8 cellular contexts compared by ENCODE assay signal in genomic region chr19:7629347-7630054, GRCh38. TPM values are rescaled to one million over a fixed set of nuclear protein-coding genes. Genes with fewer than 3 reads are reported as not detected.
DNase-seq lines count a peak whose midpoint lies in the region; ATAC-seq and TF ChIP-seq lines count a peak whose summit lies in the region.

PET100 (plus strand) TSS chr19:7629793; CDS start chr19:7629834, 41 bp downstream.
XAB2 (minus strand) TSS chr19:7629545; CDS start chr19:7629527, 18 bp downstream.

- H3K4me1 Mint-ChIP-seq in naive thymus-derived CD8-positive, alpha-beta T cell, result peaks cover 24 to 50% (median 44%) of the 10 kb centered on the region in 4 donors

- peak within 1 kb of the TSS; percentile 92 for H3K9ac ChIP-seq in Loucy (ENCODE audit: low read depth, low read length, poor library complexity, severe bottlenecking)

- H3K9me3 ChIP-seq in Loucy (ENCODE audit: insufficient read depth, low read depth, low read length), result no peaks in the 10 kb centered on the region

- H3K4me2 ChIP-seq in Loucy (ENCODE audit: low read depth, low read length, poor library complexity, severe bottlenecking), result peak within 1 kb of the TSS; percentile 100

- H2AFZ ChIP-seq in Loucy (ENCODE audit: low read length), result peak within 1 kb of the TSS; percentile 71

- DNase-seq in Daoy (ENCODE audit: low read depth), result peak; percentile 98
- peak; percentile 83 for DNase-seq in GOT3 (lab: John Stamatoyannopoulos, UW)
- peak; percentile 88 for DNase-seq in activated T-helper 9 cell treated with anti-CD3 and anti-CD28 coated beads, Interleukin-2, amount 50 U/mL, for 16 hours (ENCODE audit: low read depth)
- DNase-seq in fibroblast of mammary gland (ENCODE audit: low read depth), result peak; percentile 99
- DNase-seq in naive thymus-derived CD8-positive, alpha-beta T cell, result peak; percentile 80 to 98 (median 95)
- DNase-seq in stimulated activated naive CD4-positive, alpha-beta T cell (lab: John Stamatoyannopoulos, UW), result peak; percentile 85 to 97 (median 95)

- H3K9me2 ChIP-seq in Loucy (replicated peaks; ENCODE audit: low read depth, low read length), result no peaks in the 10 kb centered on the region

- H3K4me3 ChIP-seq in Loucy (ENCODE audit: low read length, poor library complexity, severe bottlenecking) (peak within 1 kb of the TSS; percentile 92), fibroblast of mammary gland (ENCODE audit: control insufficient read depth, low read depth, low read length) (peak within 1 kb of the TSS; percentile 100)

- ATAC-seq in naive thymus-derived CD8-positive, alpha-beta T cell, result peak; percentile 98

- peaks cover 19% of the 10 kb centered on the region for H4K20me1 ChIP-seq in Loucy (ENCODE audit: insufficient read depth, low read length, poor library complexity, severe bottlenecking)

- H3K9me3 Mint-ChIP-seq in naive thymus-derived CD8-positive, alpha-beta T cell, result no peaks in the 10 kb centered on the region

- H3F3A ChIP-seq in Loucy (ENCODE audit: low read depth), result no peaks in the 10 kb centered on the region

- no peak for TF ChIP-seq CTCF in Loucy (conservative IDR thresholded peaks at IDR 0.05; ENCODE audit: low read length)
- no peak for TF ChIP-seq CTCF in fibroblast of mammary gland (conservative IDR thresholded peaks at IDR 0.05; ENCODE audit: control insufficient read depth, insufficient read depth, low read depth, low read length)

- POLR2A ChIA-PET in naive thymus-derived CD8-positive, alpha-beta T cell (lab: Charles Lee), result interaction anchor here (0.5 to 2.1 kb wide), 23 partner anchors 8 to 1257 kb away, joined by 3 to 8 read pairs (median 4); partner anchors contain the start of genes ALKBH7, ARHGEF18, MAP2K7 and PNPLA6

- H3K36me3 Mint-ChIP-seq in naive thymus-derived CD8-positive, alpha-beta T cell, result peaks cover 0 to 17% (median 6%) of the 10 kb centered on the region in 3 donors

- peak within 1 kb of the TSS; percentile 96 to 100 (median 100) for H3K27ac Mint-ChIP-seq in naive thymus-derived CD8-positive, alpha-beta T cell

- peak within 1 kb of the TSS; percentile 92 to 99 (median 96) for H3K4me3 Mint-ChIP-seq in naive thymus-derived CD8-positive, alpha-beta T cell

- peaks cover 3% of the 10 kb centered on the region; the same call in 1 of the 2 replicates for H3K36me3 ChIP-seq in Loucy (ENCODE audit: insufficient read depth, low read length)

- peak; percentile 67 for TF ChIP-seq POLR2A in Raji (IDR thresholded peaks at IDR 0.05; ENCODE audit: insufficient read depth, low read depth, low read length)

- peaks cover 9% of the 10 kb centered on the region for H3K4me1 ChIP-seq in Loucy (ENCODE audit: insufficient read depth, low read length, poor library complexity, severe bottlenecking)

- peaks cover 62% of the 10 kb centered on the region for H3K79me2 ChIP-seq in Loucy (ENCODE audit: insufficient read depth, low read length)

- no peaks in the 10 kb centered on the region for H3K27me3 Mint-ChIP-seq in naive thymus-derived CD8-positive, alpha-beta T cell

- no peaks in the 10 kb centered on the region for H3K27me3 ChIP-seq in Loucy (ENCODE audit: insufficient read depth, low read length, poor library complexity, severe bottlenecking)

RNA-seq across cellular contexts. Expression of gene PET100, which starts in this region (rescaled TPM):
- total RNA-seq in Daoy (2014; rRNA removed; shearing (Covaris generic)), result 31.9 and 135 TPM in 2 replicates
- 100 to 1,000 TPM; 124 to 128 TPM for total RNA-seq in naive thymus-derived CD8-positive, alpha-beta T cell
- 100 to 1,000 TPM; 190 to 299 (median 289) TPM for polyA plus RNA-seq in naive thymus-derived CD8-positive, alpha-beta T cell

RNA-seq across cellular contexts. Expression of gene XAB2, which starts in this region (rescaled TPM):
- total RNA-seq in Daoy (2014; rRNA removed; shearing (Covaris generic)), result 47.3 and 48.9 TPM in 2 replicates
- 10 to 100 TPM; 70.2 to 71.0 TPM for total RNA-seq in naive thymus-derived CD8-positive, alpha-beta T cell
- polyA plus RNA-seq in naive thymus-derived CD8-positive, alpha-beta T cell, result 10 to 100 TPM in 1 of 3 donors, 1 to 10 TPM in 2; 6.6 to 17.6 (median 9.9) TPM

Comparison
In these comparisons a context has a peak if more than half of its experiments do, and no peak if none do; other contexts are left out.
1. Peak in every context shown above with its lines: DNase-seq, ATAC-seq and H3K4me3 ChIP-seq.